1 cellular context compared by ENCODE assay signal in genomic region chr18:35345460-35345921, GRCh38.
TF ChIP-seq lines count a peak whose summit lies in the region.

No MANE protein-coding gene starts in this region.

TF ChIP-seq in H1, 55 proteins besides CTCF, POLR2A, EP300 and RAD21:
- no peak for TF ChIP-seq TAF1 (IDR thresholded peaks at IDR 0.05; ENCODE audit: low read depth, low read length)
- no peak for TF ChIP-seq CBX8 (IDR thresholded peaks at IDR 0.05; ENCODE audit: borderline replicate concordance, low read depth, low read length)
- no peak for TF ChIP-seq TCF12 (IDR thresholded peaks at IDR 0.05; ENCODE audit: low read depth, low read length)
- no peak for TF ChIP-seq ASH2L (IDR thresholded peaks at IDR 0.05; ENCODE audit: low read length)
- no peak for TF ChIP-seq CHD2 (IDR thresholded peaks at IDR 0.05; ENCODE audit: low read length)
- no peak for TF ChIP-seq SP4 (IDR thresholded peaks at IDR 0.05; ENCODE audit: low read length)
- TF ChIP-seq KDM5A (IDR thresholded peaks at IDR 0.05; ENCODE audit: low read length), result no peak
- TF ChIP-seq SP2 (IDR thresholded peaks at IDR 0.05; ENCODE audit: low read length), result no peak
- TF ChIP-seq TAF7 (optimal IDR thresholded peaks at IDR 0.05; ENCODE audit: borderline replicate concordance, low read depth, low read length), result no peak
- no peak for TF ChIP-seq RFX5 (IDR thresholded peaks at IDR 0.05; ENCODE audit: borderline replicate concordance, low read depth, low read length)
- no peak for TF ChIP-seq YY1 (IDR thresholded peaks at IDR 0.05; ENCODE audit: low read depth, low read length)
- no peak for TF ChIP-seq CBX5 (IDR thresholded peaks at IDR 0.05; ENCODE audit: low read depth, low read length)
- TF ChIP-seq CHD1 (IDR thresholded peaks at IDR 0.05; ENCODE audit: low read depth, low read length), result no peak
- TF ChIP-seq USF2 (IDR thresholded peaks at IDR 0.05; ENCODE audit: low read length), result no peak
- TF ChIP-seq KDM4A (IDR thresholded peaks at IDR 0.05; ENCODE audit: low read depth, low read length, severe bottlenecking), result no peak
- TF ChIP-seq GTF2F1 (IDR thresholded peaks at IDR 0.05; ENCODE audit: borderline replicate concordance, low read depth, low read length), result no peak
- no peak for TF ChIP-seq EGR1 (IDR thresholded peaks at IDR 0.05; ENCODE audit: borderline replicate concordance, low read depth, low read length)
TF ChIP-seq in H1: peak in this region for 0.
